In the genomic region with DNA sequence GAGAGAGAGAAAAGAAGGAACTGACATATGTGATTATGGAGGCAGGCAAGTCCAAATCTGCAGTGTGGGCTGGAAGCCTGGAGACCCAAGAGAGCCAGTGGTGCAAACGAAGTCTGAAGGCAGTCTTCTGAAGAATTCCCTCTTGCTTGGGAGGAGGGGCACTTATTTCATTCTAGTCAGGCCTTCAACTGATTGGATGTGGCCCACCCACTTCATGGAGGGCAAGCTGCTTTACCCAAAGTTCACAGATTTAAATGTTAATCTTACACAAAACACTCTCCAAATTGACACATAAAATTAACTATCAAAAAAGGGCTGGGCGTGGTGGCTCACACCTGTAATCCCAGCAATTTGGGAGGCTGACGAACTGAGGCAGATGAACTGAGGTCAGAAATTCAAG, we compare ENCODE assay signal across 33 cellular contexts.
DNase-seq lines count a peak whose midpoint lies in the region; ATAC-seq, FAIRE-seq and TF ChIP-seq lines count a peak whose summit lies in the region.
"Had no signal": no experiment of that assay in that cellular context is flagged by ENCODE, and none has a peak within 500 bp of the region (broad histone marks: within the 10 kb centered on the region; RNA-seq: fewer than 3 reads in every experiment).

No MANE protein-coding gene starts in this region.

- no peaks in the 10 kb centered on the region for H3K27me3 Mint-ChIP-seq in type B pancreatic cell

- peaks cover 0 to 12% of the 10 kb centered on the region in 2 experiments; a peak in 2 of 5 replicates for H3K27me3 ChIP-seq in K562 (ENCODE audit: control insufficient read depth in 2 of 2, insufficient read depth in 2 of 2, low read length in 2 of 2)
- H3K27me3 ChIP-seq in upper lobe of right lung, result no peaks in the 10 kb centered on the region
- H3K27me3 ChIP-seq in WERI-Rb-1 (ENCODE audit: insufficient read depth, low read depth, severe bottlenecking), result no peaks in the 10 kb centered on the region
- H3K27me3 ChIP-seq: BE2C; BLaER1; BLaER1 treated with 17β-estradiol and CSF1 and Interleukin-3, amounts not matched to agents 10 nM and 100 nM had no signal

- H3K4me1 Mint-ChIP-seq in type B pancreatic cell (ENCODE audit: unreplicated experiment), result peaks cover 15% of the 10 kb centered on the region
- H3K4me1 Mint-ChIP-seq: B cell; CD14-positive monocyte; CD4-positive, alpha-beta memory T cell; CD4-positive, CD25-positive, alpha-beta regulatory T cell; CD8-positive, alpha-beta memory T cell had no signal

- TF ChIP-seq EP300 in K562 (IDR thresholded peaks at IDR 0.05; ENCODE audit: low read length), result no peak

- H3K27ac ChIP-seq in HEK293 (ENCODE audit: extremely low read depth, low read depth, low read length), result no peak overlapping the region
- no peak overlapping the region for H3K27ac ChIP-seq in K562 (ENCODE audit: extremely low read depth, low read depth, low read length)
- H3K27ac ChIP-seq in upper lobe of right lung, result no peak overlapping the region
- no peak overlapping the region for H3K27ac ChIP-seq in WERI-Rb-1
- H3K27ac ChIP-seq: 22Rv1; A549; BLaER1; BLaER1 treated with 17β-estradiol and CSF1 and Interleukin-3, amounts not matched to agents 10 nM and 100 nM; C4-2B had no signal

- no peak for TF ChIP-seq CTCF in HEK293 (tag by site-specific recombination; IDR thresholded peaks at IDR 0.05)
- no peak for TF ChIP-seq CTCF in K562 (IDR thresholded peaks at IDR 0.05 in 2 of 3, conservative IDR thresholded peaks at IDR 0.05 in 1 of 3; ENCODE audit: insufficient read depth in 2 of 3, low read depth in 1 of 3, low read length in 3 of 3)
- TF ChIP-seq CTCF in type B pancreatic cell (conservative IDR thresholded peaks at IDR 0.05), result no peak
- TF ChIP-seq CTCF in upper lobe of right lung (IDR thresholded peaks at IDR 0.05), result no peak
- TF ChIP-seq CTCF in WERI-Rb-1 (IDR thresholded peaks at IDR 0.05; ENCODE audit: low read depth, low read length), result no peak

- no peak overlapping the region for H2AFZ ChIP-seq in K562 (ENCODE audit: low read depth, low read length)

- H3K27ac Mint-ChIP-seq in type B pancreatic cell, result peak overlapping the region; percentile 14
- H3K27ac Mint-ChIP-seq: B cell; CD14-positive monocyte; CD4-positive, alpha-beta memory T cell; CD4-positive, alpha-beta T cell; CD4-positive, CD25-positive, alpha-beta regulatory T cell; CD8-positive, alpha-beta memory T cell; CD8-positive, alpha-beta T cell had no signal

- no peak for FAIRE-seq in K562 (lab: Jason Lieb, UNC)
- FAIRE-seq: A204.1, A549, D721Med had no signal

- peaks cover 12% of the 10 kb centered on the region for H3K9me3 Mint-ChIP-seq in type B pancreatic cell

- no peak for TF ChIP-seq RAD21 in K562 (CRISPR knock-in tag; conservative IDR thresholded peaks at IDR 0.05 in 1 of 2, IDR thresholded peaks at IDR 0.05 in 1 of 2)

- intact Hi-C loops in K562 (cut with micrococcal nuclease), result no loop called here
- intact Hi-C loops in upper lobe of right lung (cut with DNase I), result no loop called here

- H3K4me3 ChIP-seq in HEK293 (ENCODE audit: low read depth, low read length) (no peak overlapping the region), K562 (no peak overlapping the region), upper lobe of right lung (no peak overlapping the region), WERI-Rb-1 (ENCODE audit: low read depth, low read length) (no peak overlapping the region)
- H3K4me3 ChIP-seq: A549; BLaER1; BLaER1 treated with 17β-estradiol and CSF1 and Interleukin-3, amounts not matched to agents 10 nM and 100 nM had no signal

- 2% methylated on average over 3 of the region's 3 CpGs for WGBS in K562 (ENCODE audit: insufficient coverage, low coverage, missing lambda C conversion rate)

- H3K36me3 ChIP-seq in HEK293 (ENCODE audit: control insufficient read depth in 2 of 2, insufficient read depth in 1 of 2, low read length in 2 of 2) (no peaks in the 10 kb centered on the region), K562 (ENCODE audit: control insufficient read depth, insufficient read depth, low read length) (no peaks in the 10 kb centered on the region), upper lobe of right lung (no peaks in the 10 kb centered on the region), WERI-Rb-1 (no peaks in the 10 kb centered on the region)
- H3K36me3 ChIP-seq: BE2C; BLaER1; BLaER1 treated with 17β-estradiol and CSF1 and Interleukin-3, amounts not matched to agents 10 nM and 100 nM had no signal

- CTCF ChIA-PET in HEK293 (lab: Yijun Ruan, JAX), result no interaction called here
- CTCF ChIA-PET in K562 (lab: Yijun Ruan, JAX; ENCODE audit: low intra/inter-chr PET ratio), result no interaction called here

- no peak overlapping the region for H3K9ac ChIP-seq in K562 (ENCODE audit: insufficient read depth in 1 of 2, low read depth in 2 of 2, low read length in 2 of 2)
- H3K9ac ChIP-seq: BLaER1; BLaER1 treated with 17β-estradiol and CSF1 and Interleukin-3, amounts not matched to agents 10 nM and 100 nM had no signal

- H4K20me1 ChIP-seq in K562 (replicated peaks; ENCODE audit: control insufficient read depth, insufficient read depth, low read length), result no peaks in the 10 kb centered on the region
- H4K20me1 ChIP-seq: BLaER1; BLaER1 treated with 17β-estradiol and CSF1 and Interleukin-3, amounts not matched to agents 10 nM and 100 nM had no signal

- no TSS peak for BruUV-seq in K562 (replicated peaks; lab: Mats Ljungman, UMichigan)

- no peaks in the 10 kb centered on the region for H3K9me1 ChIP-seq in K562 (ENCODE audit: control insufficient read depth, insufficient read depth, low read length)

- H3K79me2 ChIP-seq in K562 (ENCODE audit: control insufficient read depth, insufficient read depth, low read length), result no peaks in the 10 kb centered on the region

- no peaks in the 10 kb centered on the region for H3K9me3 ChIP-seq in HEK293 (ENCODE audit: control insufficient read depth, insufficient read depth, low read depth, low read length)
- no peaks in the 10 kb centered on the region for H3K9me3 ChIP-seq in K562 (replicated peaks; ENCODE audit: control insufficient read depth, insufficient read depth, low read depth, low read length)
- no peaks in the 10 kb centered on the region for H3K9me3 ChIP-seq in upper lobe of right lung
- peaks cover 7% of the 10 kb centered on the region for H3K9me3 ChIP-seq in WERI-Rb-1 (ENCODE audit: severe bottlenecking)
- H3K9me3 ChIP-seq: A549, Caco-2 had no signal

- no peaks in the 10 kb centered on the region for H3K36me3 Mint-ChIP-seq in type B pancreatic cell
- H3K36me3 Mint-ChIP-seq: CD14-positive monocyte; CD4-positive, alpha-beta memory T cell; CD4-positive, CD25-positive, alpha-beta regulatory T cell; CD8-positive, alpha-beta memory T cell; CD8-positive, alpha-beta T cell had no signal

- H3K4me2 ChIP-seq in K562 (ENCODE audit: insufficient read depth, low read length), result no peak overlapping the region
- H3K4me2 ChIP-seq: A549; BLaER1; BLaER1 treated with 17β-estradiol and CSF1 and Interleukin-3, amounts not matched to agents 10 nM and 100 nM had no signal

- no peak overlapping the region for H3K4me3 Mint-ChIP-seq in type B pancreatic cell
- H3K4me3 Mint-ChIP-seq: B cell; CD14-positive monocyte; CD4-positive, alpha-beta memory T cell; CD4-positive, alpha-beta T cell; CD4-positive, CD25-positive, alpha-beta regulatory T cell; CD8-positive, alpha-beta memory T cell; CD8-positive, alpha-beta T cell had no signal

- H3K4me1 ChIP-seq in HEK293 (ENCODE audit: control insufficient read depth, insufficient read depth, low read length) (no peaks in the 10 kb centered on the region; the same call in 1 of the 2 replicates), K562 (replicated peaks in 1 of 2; ENCODE audit: control insufficient read depth in 2 of 2, insufficient read depth in 2 of 2, low read length in 2 of 2) (no peaks in the 10 kb centered on the region), upper lobe of right lung (no peaks in the 10 kb centered on the region)
- H3K4me1 ChIP-seq: A549; BE2C; BLaER1; BLaER1 treated with 17β-estradiol and CSF1 and Interleukin-3, amounts not matched to agents 10 nM and 100 nM; Caco-2 had no signal

- no peak for TF ChIP-seq POLR2A in K562 (conservative IDR thresholded peaks at IDR 0.05)

- POLR2A ChIA-PET in HEK293 (lab: Yijun Ruan, JAX), result no interaction called here
- POLR2A ChIA-PET in K562 (lab: Yijun Ruan, JAX), result interaction anchor here (1.1 kb wide), 1 partner anchor 10 kb away, joined by 3 read pairs; no protein-coding TSS in a partner anchor

- ATAC-seq in K562 (no peak), upper lobe of right lung (no peak)
- ATAC-seq: A549; CD8-positive, alpha-beta T cell had no signal

- in situ Hi-C loops in K562 (cut with MboI), result no loop called here

- DNase-seq in K562 (ENCODE audit: extremely low read depth in 1 of 4, low spot score in 3 of 4) (no peak), type B pancreatic cell (ENCODE audit: extremely low spot score, unreplicated experiment) (no peak), upper lobe of right lung (no peak), WERI-Rb-1 (no peak), cortex of kidney (lab: John Stamatoyannopoulos, UW) (no peak)
- DNase-seq: 8988T; ACHN; AML-193; BE2C; C1 segment of cervical spinal cord; Caco-2; Calu3; CD4-positive, alpha-beta memory T cell; CD4-positive, alpha-beta T cell; CD4-positive, CD25-positive, alpha-beta regulatory T cell; CD8-positive, alpha-beta memory T cell; CD8-positive, alpha-beta T cell; COR-L47; DMS 273 treated with DMSO at 0.1 percent for 48 hours; DMS153; DMS53; DND-41; EL had no signal

TF ChIP-seq in HEK293, 187 proteins besides CTCF, POLR2A, EP300 and RAD21 (continues in another document):
- TF ChIP-seq ZNF19 (tag by site-specific recombination; IDR thresholded peaks at IDR 0.05; ENCODE audit: low read depth), result no peak

TF ChIP-seq in K562, 482 proteins besides CTCF, POLR2A, EP300 and RAD21:
- peak; percentile 28 for TF ChIP-seq RBM25 (IDR thresholded peaks at IDR 0.05; ENCODE audit: low read depth, low read length, severe bottlenecking)
- no peak for TF ChIP-seq ZNF780A (CRISPR knock-in tag; IDR thresholded peaks at IDR 0.05)
- TF ChIP-seq ZNF134 (CRISPR knock-in tag; conservative IDR thresholded peaks at IDR 0.05), result peak; percentile 96
